Comparison of ENCODE assay signal across 10 cellular contexts in the genomic region with DNA sequence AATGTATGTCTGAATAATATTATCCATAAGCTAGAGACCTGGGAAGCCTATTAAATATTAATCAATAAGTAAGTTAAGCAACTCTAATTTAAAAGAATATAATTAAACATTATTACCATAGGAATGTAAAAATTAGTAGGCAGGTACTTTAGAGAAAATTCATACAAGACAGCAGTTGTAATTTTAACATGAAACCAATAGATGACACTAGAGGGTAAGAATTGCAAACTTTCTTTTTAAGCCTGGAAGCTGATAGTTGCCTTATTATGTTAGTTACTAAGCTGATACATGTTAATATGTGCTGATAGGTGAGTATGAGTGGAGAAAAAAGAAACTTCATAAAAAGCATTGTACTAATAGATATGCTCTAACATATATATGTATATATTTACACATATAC.
DNase-seq lines count a peak whose midpoint lies in the region; ATAC-seq, FAIRE-seq and TF ChIP-seq lines count a peak whose summit lies in the region.
"Had no signal": no experiment of that assay in that cellular context is flagged by ENCODE, and none has a peak within 500 bp of the region (broad histone marks: within the 10 kb centered on the region; RNA-seq: fewer than 3 reads in every experiment).

No MANE protein-coding gene starts in this region.

- no peaks in the 10 kb centered on the region for H3K4me1 ChIP-seq in A549

- DNase-seq in A549 (ENCODE audit: low read depth in 1 of 2, low spot score in 1 of 2) (peak in 1 of 2 experiments; percentile 4), GM12865 (ENCODE audit: low read depth) (no peak), NCI-H82 treated with DMSO at 0.1 percent for 48 hours (lab: John Stamatoyannopoulos, UW; ENCODE audit: unreplicated experiment) (peak; percentile 0), fibroblast of villous mesenchyme (ENCODE audit: low read depth) (peak; percentile 1), NCI-H774 (lab: John Stamatoyannopoulos, UW) (no peak), activated gamma-delta T cell (lab: John Stamatoyannopoulos, UW) (no peak), caudate nucleus (lab: John Stamatoyannopoulos, UW) (no peak)
- DNase-seq in activated CD4-positive, CD25-positive, alpha-beta regulatory T cell treated with anti-CD3 and anti-CD28 coated beads, Interleukin-2, amount 50 U/mL, for 72 hours: no peak
- DNase-seq: naive B cell had no signal

- peak; percentile 39 to 42; a peak in 3 of 5 replicates for TF ChIP-seq RAD21 in A549 (conservative IDR thresholded peaks at IDR 0.05 in 1 of 2, IDR thresholded peaks at IDR 0.05 in 1 of 2)

- TF ChIP-seq CTCF in A549 (IDR thresholded peaks at IDR 0.05) (0 out of 3 replicates have a peak, but pooled peaks have one; percentile 11), GM12865 (IDR thresholded peaks at IDR 0.05; ENCODE audit: insufficient read depth, low read depth, low read length, missing control alignments) (peak; percentile 6), fibroblast of villous mesenchyme (IDR thresholded peaks at IDR 0.05; ENCODE audit: insufficient read depth, low read depth, low read length) (peak; percentile 27)

- FAIRE-seq in A549 (lab: Jason Lieb, UNC): no peak
- FAIRE-seq: G401.6 had no signal

- H3K4me2 ChIP-seq in A549: no peak overlapping the region

- H3K4me3 ChIP-seq in A549 (no peak overlapping the region), GM12865 (ENCODE audit: low read depth, low read length) (no peak overlapping the region), fibroblast of villous mesenchyme (ENCODE audit: low read depth, low read length) (no peak overlapping the region)

- H3K9me3 ChIP-seq in A549: no peaks in the 10 kb centered on the region

- no peak for ATAC-seq in A549

- H3K27ac ChIP-seq in A549 (no peak overlapping the region), caudate nucleus (ENCODE audit: low read depth, low read length) (no peak overlapping the region)

- TF ChIP-seq POLR2A in A549 (IDR thresholded peaks at IDR 0.05; ENCODE audit: low read length): no peak

- no peak for TF ChIP-seq EP300 in A549 (IDR thresholded peaks at IDR 0.05)

- CTCF ChIA-PET in A549 (lab: Yijun Ruan, JAX): no interaction called here

- POLR2A ChIA-PET in A549 (lab: Yijun Ruan, JAX): no interaction called here

TF ChIP-seq in A549, 52 proteins besides CTCF, POLR2A, EP300 and RAD21:
- TF ChIP-seq CEBPB (IDR thresholded peaks at IDR 0.05) (no peak), CHD4 (IDR thresholded peaks at IDR 0.05; ENCODE audit: borderline replicate concordance) (no peak)

Comparison
In these comparisons a context has a peak if more than half of its experiments do, and no peak if none do; other contexts are left out.
1. DNase-seq: peak in NCI-H82 treated with DMSO at 0.1 percent for 48 hours (single experiment) and fibroblast of villous mesenchyme (single experiment); none in GM12865 (single experiment), NCI-H774 (single experiment), activated gamma-delta T cell (single experiment), activated CD4-positive, CD25-positive, alpha-beta regulatory T cell treated with anti-CD3 and anti-CD28 coated beads, Interleukin-2, amount 50 U/mL, for 72 hours (single experiment) and caudate nucleus (0 of 61).
2. Peak in every context shown above with its lines, with median percentiles within 50 percentile points of each other: CTCF ChIP-seq.